In the genomic region with DNA sequence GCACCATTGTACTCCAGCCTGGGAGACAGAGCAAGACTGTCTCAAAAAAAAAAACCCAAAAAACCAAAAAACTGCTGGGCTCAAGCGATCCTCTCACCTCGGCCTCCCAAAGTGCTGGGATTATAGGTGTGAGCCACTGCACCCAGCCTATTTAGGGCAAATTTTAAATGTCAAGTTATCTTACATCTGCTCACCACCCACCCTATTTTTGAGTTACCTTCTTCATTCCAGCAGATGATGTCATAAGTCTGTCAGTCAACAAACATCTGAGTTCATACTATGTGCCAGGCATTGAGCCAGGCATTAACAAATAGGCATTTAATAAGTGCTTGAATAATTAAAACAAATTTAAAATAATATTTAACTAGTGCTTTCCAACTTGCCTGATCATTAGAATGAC, we compare ENCODE assay signal across 22 cellular contexts. TPM values are rescaled to one million over a fixed set of nuclear protein-coding genes. Genes with fewer than 3 reads are reported as not detected.
DNase-seq lines count a peak whose midpoint lies in the region; ATAC-seq, FAIRE-seq and TF ChIP-seq lines count a peak whose summit lies in the region.
"Had no signal": no experiment of that assay in that cellular context is flagged by ENCODE, and none has a peak within 500 bp of the region (broad histone marks: within the 10 kb centered on the region; RNA-seq: fewer than 3 reads in every experiment).

No MANE protein-coding gene starts in this region.

- H3K9me3 ChIP-seq in Loucy (ENCODE audit: insufficient read depth, low read depth, low read length) = no peaks in the 10 kb centered on the region
- no peaks in the 10 kb centered on the region for H3K9me3 ChIP-seq in GM12878 (replicated peaks; ENCODE audit: control insufficient read depth, insufficient read depth, low read length)
- H3K9me3 ChIP-seq: breast epithelium, Caco-2, esophagus squamous epithelium, psoas muscle, vagina had no signal

- ATAC-seq in GM12878 (no peak), sciatic nerve (no peak)
- no peak for ATAC-seq in natural killer cell treated with Interleukin-12 subunit alpha and Interleukin-12 subunit beta and Interleukin-15 and Interleukin-18, amount 100 ng/mL, for 72 hours
- ATAC-seq: Panc1, psoas muscle had no signal

- H3K27me3 Mint-ChIP-seq in activated CD4-positive, alpha-beta T cell treated with anti-CD3 and anti-CD28 coated beads, Interleukin-2, amount 10 ng/mL, durations not matched to agents 24 days and 14 days = no peaks in the 10 kb centered on the region
- H3K27me3 Mint-ChIP-seq in natural killer cell treated with Interleukin-12 subunit alpha and Interleukin-12 subunit beta and Interleukin-15 and Interleukin-18, amount 100 ng/mL, for 72 hours = no peaks in the 10 kb centered on the region

- TF ChIP-seq CTCF in Loucy (conservative IDR thresholded peaks at IDR 0.05; ENCODE audit: low read length) = no peak
- no peak for TF ChIP-seq CTCF in GM12878 (IDR thresholded peaks at IDR 0.05 in 2 of 3, conservative IDR thresholded peaks at IDR 0.05 in 1 of 3; ENCODE audit: control insufficient read depth in 2 of 3, extremely low read depth in 1 of 3, insufficient read depth in 1 of 3, low read depth in 3 of 3, low read length in 3 of 3)

- no peak for TF ChIP-seq RAD21 in GM12878 (IDR thresholded peaks at IDR 0.05; ENCODE audit: insufficient read depth, low read depth, low read length)

- H3K4me3 Mint-ChIP-seq in activated CD4-positive, alpha-beta T cell treated with anti-CD3 and anti-CD28 coated beads, Interleukin-2, amount 10 ng/mL, durations not matched to agents 24 days and 14 days = peak overlapping the region; percentile 67
- H3K4me3 Mint-ChIP-seq in natural killer cell treated with Interleukin-12 subunit alpha and Interleukin-12 subunit beta and Interleukin-15 and Interleukin-18, amount 100 ng/mL, for 72 hours = peak overlapping the region; percentile 81

- intact Hi-C loops in activated CD4-positive, alpha-beta T cell treated with anti-CD3 and anti-CD28 coated beads, Interleukin-2, amount 10 ng/mL, durations not matched to agents 24 days and 14 days (cut with micrococcal nuclease) = loop anchor here (1.0 to 5.0 kb wide), 2 partner anchors 118 to 296 kb away; partner anchors contain the start of gene TTLL5
- intact Hi-C loops in GM12878 (cut with micrococcal nuclease; ENCODE audit: unreplicated experiment) (loop anchor here (10.0 kb wide), 1 partner anchor 49 kb away; no protein-coding TSS in a partner anchor), sciatic nerve (cut with DNase I) (no loop called here)

- RAD21 ChIA-PET in GM12878 (lab: Charles Lee; ENCODE audit: unreplicated experiment) = interaction anchor here (1.1 to 15.4 kb wide), 6 partner anchors 8 to 235 kb away, joined by 3 to 419 read pairs (median 20); partner anchors contain the start of genes BATF and ERG28

- SMC1A ChIA-PET in GM12878 (lab: Charles Lee; ENCODE audit: uncharacterized antibody, unreplicated experiment) = interaction anchor here (1.3 to 12.1 kb wide), 9 partner anchors 9 to 111 kb away, joined by 3 to 487 read pairs (median 7); partner anchors contain the start of gene BATF

- FAIRE-seq in GM12878 (lab: Jason Lieb, UNC) = no peak

- H2AFZ ChIP-seq in Loucy (ENCODE audit: low read length) (no peak overlapping the region), GM12878 (ENCODE audit: control insufficient read depth, low read depth, low read length) (no peak overlapping the region)

- no peaks in the 10 kb centered on the region for H3K27me3 ChIP-seq in Loucy (ENCODE audit: insufficient read depth, low read length, poor library complexity, severe bottlenecking)
- no peaks in the 10 kb centered on the region for H3K27me3 ChIP-seq in GM12878 (replicated peaks in 1 of 2; ENCODE audit: control insufficient read depth in 2 of 2, insufficient read depth in 2 of 2, low read length in 1 of 2)
- H3K27me3 ChIP-seq: breast epithelium, esophagus squamous epithelium, vagina had no signal

- H3K4me1 Mint-ChIP-seq in activated CD4-positive, alpha-beta T cell treated with anti-CD3 and anti-CD28 coated beads, Interleukin-2, amount 10 ng/mL, durations not matched to agents 24 days and 14 days = peaks cover 73% of the 10 kb centered on the region
- peaks cover 71 to 81% of the 10 kb centered on the region in 2 donors for H3K4me1 Mint-ChIP-seq in natural killer cell treated with Interleukin-12 subunit alpha and Interleukin-12 subunit beta and Interleukin-15 and Interleukin-18, amount 100 ng/mL, for 72 hours (ENCODE audit: low read depth in 2 of 2)

- H3K9ac ChIP-seq in Loucy (ENCODE audit: low read depth, low read length, poor library complexity, severe bottlenecking) (peak overlapping the region; percentile 64), GM12878 (ENCODE audit: control insufficient read depth, insufficient read depth, low read length) (no peak overlapping the region)

- no peak for TF ChIP-seq POLR2A in GM12878 (IDR thresholded peaks at IDR 0.05; ENCODE audit: low read depth, low read length)

- CTCF ChIA-PET in GM12878 (lab: Yijun Ruan, JAX) = interaction anchor here (1.4 to 25.9 kb wide), 8 partner anchors 9 to 57 kb away, joined by 4 to 481 read pairs (median 8); partner anchors contain the start of gene BATF

- in situ Hi-C loops in GM12878 (cut with MboI) = loop anchor here (25.0 kb wide), 1 partner anchor 1781 kb away; a partner anchor contains a TSS
- in situ Hi-C loops in ACHN (cut with HindIII; ENCODE audit: low pct_ligation_motif_present, low pct_unique_long_range_greater_than_20kb, low sequenced_read_pairs) = no loop called here

- H3K36me3 ChIP-seq in Loucy (ENCODE audit: insufficient read depth, low read length) = peaks cover 26% of the 10 kb centered on the region; the same call in 1 of the 2 replicates
- peaks cover 14 to 16% of the 10 kb centered on the region in 2 experiments for H3K36me3 ChIP-seq in GM12878 (ENCODE audit: control insufficient read depth in 2 of 2, insufficient read depth in 2 of 2, low read length in 1 of 2)
- H3K36me3 ChIP-seq: breast epithelium, esophagus squamous epithelium, vagina had no signal

- H4K20me1 ChIP-seq in Loucy (ENCODE audit: insufficient read depth, low read length, poor library complexity, severe bottlenecking) (no peaks in the 10 kb centered on the region), GM12878 (ENCODE audit: control insufficient read depth, insufficient read depth) (no peaks in the 10 kb centered on the region; the same call in 1 of the 2 replicates)

- peaks cover 68% of the 10 kb centered on the region for H3K36me3 Mint-ChIP-seq in activated CD4-positive, alpha-beta T cell treated with anti-CD3 and anti-CD28 coated beads, Interleukin-2, amount 10 ng/mL, durations not matched to agents 24 days and 14 days (ENCODE audit: low read depth)
- H3K36me3 Mint-ChIP-seq in natural killer cell treated with Interleukin-12 subunit alpha and Interleukin-12 subunit beta and Interleukin-15 and Interleukin-18, amount 100 ng/mL, for 72 hours = peaks cover 8% of the 10 kb centered on the region

- POLR2A ChIA-PET in GM12878 (lab: Charles Lee) = interaction anchor here (1.1 to 6.1 kb wide), 2 partner anchors 17 to 21 kb away, joined by 5 to 262 read pairs; partner anchors contain the start of gene BATF

- peaks cover 21% of the 10 kb centered on the region for H3K4me1 ChIP-seq in Loucy (ENCODE audit: insufficient read depth, low read length, poor library complexity, severe bottlenecking)
- peaks cover 62% of the 10 kb centered on the region for H3K4me1 ChIP-seq in GM12878 (ENCODE audit: control insufficient read depth, insufficient read depth, low read length)
- H3K4me1 ChIP-seq: breast epithelium, Caco-2 had no signal

- 0% methylated on average over 2 of the region's 2 CpGs for WGBS in GM12878 (ENCODE audit: insufficient coverage, insufficient replicate concordance, low lambda C conversion rate, missing lambda C conversion rate)

- H3K9me2 ChIP-seq in Loucy (replicated peaks; ENCODE audit: low read depth, low read length) = no peaks in the 10 kb centered on the region

- peak overlapping the region; percentile 96 for H3K27ac Mint-ChIP-seq in activated CD4-positive, alpha-beta T cell treated with anti-CD3 and anti-CD28 coated beads, Interleukin-2, amount 10 ng/mL, durations not matched to agents 24 days and 14 days
- peak overlapping the region; percentile 98 to 100 for H3K27ac Mint-ChIP-seq in natural killer cell treated with Interleukin-12 subunit alpha and Interleukin-12 subunit beta and Interleukin-15 and Interleukin-18, amount 100 ng/mL, for 72 hours

- peak overlapping the region; percentile 96; the same call in 1 of the 2 replicates for H3K27ac ChIP-seq in GM12878 (ENCODE audit: control insufficient read depth, insufficient read depth)
- H3K27ac ChIP-seq: psoas muscle, SK-N-MC had no signal

- H3K4me2 ChIP-seq in Loucy (ENCODE audit: low read depth, low read length, poor library complexity, severe bottlenecking) (peak overlapping the region; percentile 88), GM12878 (ENCODE audit: control insufficient read depth, insufficient read depth) (peak overlapping the region; percentile 99; the same call in 1 of the 2 replicates)

- H3K79me2 ChIP-seq in Loucy (ENCODE audit: insufficient read depth, low read length) = peaks cover 11% of the 10 kb centered on the region
- H3K79me2 ChIP-seq in GM12878 (ENCODE audit: control insufficient read depth, insufficient read depth, low read length) = peaks cover 63% of the 10 kb centered on the region

- no peak for TF ChIP-seq EP300 in GM12878 (IDR thresholded peaks at IDR 0.05; ENCODE audit: borderline replicate concordance in 1 of 2, control insufficient read depth in 1 of 2, low read depth in 2 of 2, low read length in 2 of 2)

- BruUV-seq in GM12878 (replicated peaks; lab: Mats Ljungman, UMichigan) = no TSS peak

- no peak for DNase-seq in activated CD4-positive, alpha-beta T cell treated with anti-CD3 and anti-CD28 coated beads, Interleukin-2, amount 10 ng/mL, durations not matched to agents 24 days and 14 days
- no peak for DNase-seq in activated CD4-positive, alpha-beta T cell treated with anti-CD3 and anti-CD28 coated beads, Interleukin-2, amount 50 U/mL, for 4 hours
- DNase-seq in GM12878 (ENCODE audit: low read depth, low spot score) (no peak), sciatic nerve (ENCODE audit: low spot score) (no peak), NCI-H2029 (lab: John Stamatoyannopoulos, UW) (no peak), ACHN (no peak)
- DNase-seq in natural killer cell treated with Interleukin-12 subunit alpha and Interleukin-12 subunit beta and Interleukin-15 and Interleukin-18, amount 100 ng/mL, for 72 hours (ENCODE audit: low spot score) = no peak
- DNase-seq: Caco-2; EL; esophagus squamous epithelium; NCI-H1417; NCI-H2171 treated with DMSO at 0.1 percent for 48 hours; psoas muscle; stimulated activated CD4-positive, alpha-beta T cell treated with anti-CD3 and anti-CD28 coated beads, Interleukin-12 subunit alpha, Interleukin-12 subunit beta, amount 100 ng/mL, for 4 hours had no signal

- H3K9me3 Mint-ChIP-seq in activated CD4-positive, alpha-beta T cell treated with anti-CD3 and anti-CD28 coated beads, Interleukin-2, amount 10 ng/mL, durations not matched to agents 24 days and 14 days = no peaks in the 10 kb centered on the region
- no peaks in the 10 kb centered on the region for H3K9me3 Mint-ChIP-seq in natural killer cell treated with Interleukin-12 subunit alpha and Interleukin-12 subunit beta and Interleukin-15 and Interleukin-18, amount 100 ng/mL, for 72 hours

- peak overlapping the region; percentile 73 for H3K4me3 ChIP-seq in Loucy (ENCODE audit: low read length, poor library complexity, severe bottlenecking)
- no peak overlapping the region for H3K4me3 ChIP-seq in GM12878
- H3K4me3 ChIP-seq: breast epithelium, lung, psoas muscle, SK-N-MC, vagina had no signal

- H3F3A ChIP-seq in Loucy (ENCODE audit: low read depth) = peaks cover 12% of the 10 kb centered on the region

RNA-seq across cellular contexts. Expression of gene BATF, which starts 21.5 kb away (rescaled TPM):
- total RNA-seq in activated CD4-positive, alpha-beta T cell treated with anti-CD3 and anti-CD28 coated beads, Interleukin-2, amount 10 ng/mL, durations not matched to agents 24 days and 14 days = 175 and 178 TPM in 2 replicates
- total RNA-seq in GM12878 (2013; cell fraction: nucleolus; rRNA removed) = 55.3 and 58.4 TPM in 2 replicates
- total RNA-seq in GM12878 (2014; rRNA removed) (153 and 158 TPM in 2 replicates), GM12878 (2014; rRNA removed; fragmentation: Illumina TruSeq; extraction: Trizol) (94.0 and 99.6 TPM in 2 replicates), GM12878 (2021) (99.8 and 107 TPM in 2 replicates), sciatic nerve (1.7 TPM)
- 105 TPM for polyA plus RNA-seq in GM12878 (2011; ENCODE audit: low read depth)
- polyA plus RNA-seq in GM12878 (2011; rRNA removed) (53.9 and 98.3 TPM in 2 replicates), GM12878 (2014; fragmentation: Illumina TruSeq; extraction: Trizol) (30.7 and 93.4 TPM in 2 replicates), GM12878 (2014; fragmentation: Nextera tagmentation; extraction: Ambion mirVana) (10 to 100 TPM in 1 of 2 experiments, 1 to 10 TPM in 1; 10.0 to 30.9 TPM), GM12878 (2014; rRNA removed) (147 and 176 TPM in 2 replicates), GM12878 (2016; fragmentation: Nextera tagmentation; extraction: Ambion mirVana) (100 to 1,000 TPM; 133 to 154 TPM)
- 136 and 190 TPM in 2 replicates for polyA plus RNA-seq in GM12878 (2011; cell fraction: cytosol; rRNA removed)
- 87.8 and 92.3 TPM in 2 replicates for polyA plus RNA-seq in GM12878 (2011; cell fraction: nucleus; rRNA removed)
- 86.3 and 91.1 TPM in 2 replicates for polyA plus RNA-seq in GM12878 (2012)
- 18.5 and 50.6 TPM in 2 replicates for polyA minus RNA-seq in GM12878 (2011; rRNA and poly(A)+ RNA removed)
- 21.5 and 22.8 TPM in 2 replicates for polyA minus RNA-seq in GM12878 (2011; cell fraction: cytosol; rRNA and poly(A)+ RNA removed)
- 22.0 and 37.2 TPM in 2 replicates for polyA minus RNA-seq in GM12878 (2011; cell fraction: nucleus; rRNA and poly(A)+ RNA removed)
- total RNA-seq in natural killer cell treated with Interleukin-12 subunit alpha and Interleukin-12 subunit beta and Interleukin-15 and Interleukin-18, amount 100 ng/mL, for 72 hours = 100 to 1,000 TPM; 219 to 220 TPM
- total RNA-seq: LHCN-M2, myocyte had no signal

RNA-seq across cellular contexts. Expression of gene FLVCR2, which starts 34.6 kb away (rescaled TPM):
- total RNA-seq in activated CD4-positive, alpha-beta T cell treated with anti-CD3 and anti-CD28 coated beads, Interleukin-2, amount 10 ng/mL, durations not matched to agents 24 days and 14 days = 3.6 and 5.4 TPM in 2 replicates
- 10.7 and 13.0 TPM in 2 replicates for total RNA-seq in GM12878 (2013; cell fraction: nucleolus; rRNA removed)
- total RNA-seq in GM12878 (2014; rRNA removed) = 0.98 and 1.8 TPM in 2 replicates
- 1.2 and 1.8 TPM in 2 replicates for total RNA-seq in GM12878 (2014; rRNA removed; fragmentation: Illumina TruSeq; extraction: Trizol)
- total RNA-seq in GM12878 (2021) = 1.7 and 3.7 TPM in 2 replicates
- polyA plus RNA-seq in GM12878 (2011; ENCODE audit: low read depth) = 0.88 TPM
- polyA plus RNA-seq in GM12878 (2011; rRNA removed) = 2.9 and 3.1 TPM in 2 replicates
- 1.5 and 1.8 TPM in 2 replicates for polyA plus RNA-seq in GM12878 (2011; cell fraction: cytosol; rRNA removed)
- 2.6 and 2.8 TPM in 2 replicates for polyA plus RNA-seq in GM12878 (2011; cell fraction: nucleus; rRNA removed)
- 1.1 and 1.8 TPM in 2 replicates for polyA plus RNA-seq in GM12878 (2012)
- 1.8 and 2.2 TPM in 2 replicates for polyA plus RNA-seq in GM12878 (2014; fragmentation: Illumina TruSeq; extraction: Trizol)
- under 1 TPM; 0.24 to 0.47 TPM for polyA plus RNA-seq in GM12878 (2014; fragmentation: Nextera tagmentation; extraction: Ambion mirVana)
- 1.0 and 1.4 TPM in 2 replicates for polyA plus RNA-seq in GM12878 (2014; rRNA removed)
- polyA plus RNA-seq in GM12878 (2016; fragmentation: Nextera tagmentation; extraction: Ambion mirVana) = 1 to 10 TPM; 1.0 to 1.8 TPM
- polyA minus RNA-seq in GM12878 (2011; rRNA and poly(A)+ RNA removed) = 2.6 and 4.5 TPM in 2 replicates
- polyA minus RNA-seq in GM12878 (2011; cell fraction: cytosol; rRNA and poly(A)+ RNA removed) = 0.62 and 1.7 TPM in 2 replicates
- 2.3 and 3.1 TPM in 2 replicates for polyA minus RNA-seq in GM12878 (2011; cell fraction: nucleus; rRNA and poly(A)+ RNA removed)
- 10 to 100 TPM in 1 of 2 donors, 1 to 10 TPM in 1; 5.3 to 21.2 TPM for total RNA-seq in natural killer cell treated with Interleukin-12 subunit alpha and Interleukin-12 subunit beta and Interleukin-15 and Interleukin-18, amount 100 ng/mL, for 72 hours
- total RNA-seq in sciatic nerve = 56.4 TPM

Comparison
In these comparisons a context has a peak if more than half of its experiments do, and no peak if none do; other contexts are left out.
1. RNA of gene BATF, which starts 21.5 kb away (total RNA-seq): 219 to 220 TPM in natural killer cell treated with Interleukin-12 subunit alpha and Interleukin-12 subunit beta and Interleukin-15 and Interleukin-18, amount 100 ng/mL, for 72 hours, 175 to 178 TPM in activated CD4-positive, alpha-beta T cell treated with anti-CD3 and anti-CD28 coated beads, Interleukin-2, amount 10 ng/mL, durations not matched to agents 24 days and 14 days and 55.3 to 158 TPM in GM12878; 1.7 TPM in sciatic nerve (single experiment); every median in the first group is over 10 times any median in the second.